ENCODE assay signal across 20 cellular contexts in the genomic region with DNA sequence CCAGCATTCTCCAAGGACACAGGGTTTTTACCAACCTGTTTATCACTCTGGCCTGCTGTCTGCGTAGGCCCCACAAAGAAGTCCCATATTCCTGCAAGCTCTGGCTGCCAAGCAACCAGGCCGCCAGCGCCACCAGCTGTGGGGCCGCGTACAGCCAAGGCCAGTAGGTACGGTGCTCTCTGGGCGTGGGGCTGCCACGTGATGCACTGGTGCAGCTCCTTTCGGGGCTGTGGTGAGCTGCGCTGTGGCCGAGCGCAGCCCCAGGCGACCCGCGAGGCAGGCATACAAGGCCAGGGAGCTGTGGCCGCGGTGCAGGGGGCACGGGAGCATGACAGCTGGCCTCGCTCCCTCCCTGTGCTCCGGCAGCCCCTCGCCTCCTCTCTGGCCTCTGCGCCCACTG. TPM values are rescaled to one million over a fixed set of nuclear protein-coding genes. Genes with fewer than 3 reads are reported as not detected.
DNase-seq lines count a peak whose midpoint lies in the region; ATAC-seq and TF ChIP-seq lines count a peak whose summit lies in the region.
"Had no signal": no experiment of that assay in that cellular context is flagged by ENCODE, and none has a peak within 500 bp of the region (broad histone marks: within the 10 kb centered on the region; RNA-seq: fewer than 3 reads in every experiment).

No MANE protein-coding gene starts in this region.

- no peak overlapping the region for H3K4me3 Mint-ChIP-seq in nephron progenitor cell
- H3K4me3 Mint-ChIP-seq: activated naive CD8-positive, alpha-beta T cell treated with anti-CD3 and anti-CD28 coated beads, Interleukin-2, amount 50 U/mL, for 24 hours; natural killer cell treated with Interleukin-12 subunit alpha and Interleukin-12 subunit beta and Interleukin-15 and Interleukin-18, amount 100 ng/mL, for 72 hours had no signal

- peaks cover 0 to 3% of the 10 kb centered on the region in 2 donors for H3K4me1 ChIP-seq in adrenal gland (replicated peaks in 1 of 2)
- H3K4me1 ChIP-seq in prostate gland (replicated peaks): no peaks in the 10 kb centered on the region
- H3K4me1 ChIP-seq: suprapubic skin had no signal

- no peak overlapping the region for H3K4me3 ChIP-seq in adrenal gland
- no peak overlapping the region for H3K4me3 ChIP-seq in prostate gland
- H3K4me3 ChIP-seq: suprapubic skin had no signal

- peak; percentile 49 for ATAC-seq in left ventricle myocardium superior
- ATAC-seq in esophagus mucosa: no peak
- ATAC-seq in activated CD4-positive, CD25-positive, alpha-beta regulatory T cell treated with anti-CD3 and anti-CD28 coated beads, Interleukin-2, amount 50 U/mL, for 24 hours: no peak
- ATAC-seq: activated naive CD8-positive, alpha-beta T cell treated with anti-CD3 and anti-CD28 coated beads, Interleukin-2, amount 50 U/mL, for 24 hours had no signal

- DNase-seq in Ammon's horn (ENCODE audit: low spot score) (peak; percentile 35), adrenal gland (peak; percentile 48 to 85 (median 76)), left ventricle myocardium superior (peak; percentile 32), nephron progenitor cell (peak; percentile 71), prostate gland (ENCODE audit: low spot score) (no peak), HUDEP-2 (lab: John Stamatoyannopoulos, UW; ENCODE audit: unreplicated experiment in 76 of 76) (no peak)
- DNase-seq: activated CD4-positive, CD25-positive, alpha-beta regulatory T cell treated with anti-CD3 and anti-CD28 coated beads, Interleukin-2, amount 50 U/mL, for 72 hours; activated naive CD8-positive, alpha-beta T cell treated with anti-CD3 and anti-CD28 coated beads, Interleukin-2, amount 50 U/mL, for 24 hours; Calu3; NCI-H1694 treated with DMSO at 0.1 percent for 48 hours; NCI-H526 treated with DMSO at 0.1 percent for 48 hours had no signal

- H3K4me1 Mint-ChIP-seq in nephron progenitor cell: peaks cover 7% of the 10 kb centered on the region
- H3K4me1 Mint-ChIP-seq: activated naive CD8-positive, alpha-beta T cell treated with anti-CD3 and anti-CD28 coated beads, Interleukin-2, amount 50 U/mL, for 24 hours had no signal

- TF ChIP-seq CTCF in adrenal gland (IDR thresholded peaks at IDR 0.05): no peak
- TF ChIP-seq CTCF in nephron progenitor cell (IDR thresholded peaks at IDR 0.05): peak; percentile 18
- no peak for TF ChIP-seq CTCF in prostate gland (IDR thresholded peaks at IDR 0.05)

- intact Hi-C loops in adrenal gland (cut with DNase I): no loop called here
- intact Hi-C loops in left ventricle myocardium superior (cut with micrococcal nuclease): no loop called here
- intact Hi-C loops in prostate gland (cut with DNase I): no loop called here

- H3K27me3 Mint-ChIP-seq in nephron progenitor cell (ENCODE audit: low read depth, poor library complexity): peaks cover 7% of the 10 kb centered on the region
- H3K27me3 Mint-ChIP-seq: activated naive CD8-positive, alpha-beta T cell treated with anti-CD3 and anti-CD28 coated beads, Interleukin-2, amount 50 U/mL, for 24 hours had no signal

- TF ChIP-seq POLR2A in adrenal gland (IDR thresholded peaks at IDR 0.05) (no peak), prostate gland (IDR thresholded peaks at IDR 0.05) (no peak)

- peak overlapping the region in 1 of 5 donors; percentile 9 for H3K27ac ChIP-seq in adrenal gland
- no peak overlapping the region for H3K27ac ChIP-seq in prostate gland
- H3K27ac ChIP-seq: suprapubic skin had no signal

- no peaks in the 10 kb centered on the region for H3K36me3 Mint-ChIP-seq in nephron progenitor cell (ENCODE audit: low read depth)
- H3K36me3 Mint-ChIP-seq: natural killer cell treated with Interleukin-12 subunit alpha and Interleukin-12 subunit beta and Interleukin-15 and Interleukin-18, amount 100 ng/mL, for 72 hours had no signal

- 23 to 73% (median 32%) methylated on average over 2 to 22 of the region's 22 CpGs for WGBS in adrenal gland, 4 donors
- WGBS in prostate gland: 41% methylated on average over 8 of the region's 22 CpGs

- H3K36me3 ChIP-seq in adrenal gland (replicated peaks in 1 of 2) (no peaks in the 10 kb centered on the region), prostate gland (no peaks in the 10 kb centered on the region)
- H3K36me3 ChIP-seq: suprapubic skin had no signal

- H3K27me3 ChIP-seq in adrenal gland (peaks cover 17% of the 10 kb centered on the region), prostate gland (replicated peaks; ENCODE audit: insufficient read depth) (no peaks in the 10 kb centered on the region)
- H3K27me3 ChIP-seq: suprapubic skin had no signal

- peaks cover 25% of the 10 kb centered on the region for H3K9me3 Mint-ChIP-seq in nephron progenitor cell
- H3K9me3 Mint-ChIP-seq: activated naive CD8-positive, alpha-beta T cell treated with anti-CD3 and anti-CD28 coated beads, Interleukin-2, amount 50 U/mL, for 24 hours; natural killer cell treated with Interleukin-12 subunit alpha and Interleukin-12 subunit beta and Interleukin-15 and Interleukin-18, amount 100 ng/mL, for 72 hours had no signal

- no peaks in the 10 kb centered on the region for H3K9me3 ChIP-seq in adrenal gland (replicated peaks in 1 of 3)
- H3K9me3 ChIP-seq in prostate gland: no peaks in the 10 kb centered on the region
- H3K9me3 ChIP-seq: suprapubic skin had no signal

- no peak overlapping the region for H3K27ac Mint-ChIP-seq in nephron progenitor cell
- H3K27ac Mint-ChIP-seq: activated naive CD8-positive, alpha-beta T cell treated with anti-CD3 and anti-CD28 coated beads, Interleukin-2, amount 50 U/mL, for 24 hours; natural killer cell treated with Interleukin-12 subunit alpha and Interleukin-12 subunit beta and Interleukin-15 and Interleukin-18, amount 100 ng/mL, for 72 hours had no signal

RNA-seq across cellular contexts. Expression of gene LUZP4, which starts 22.2 kb away (rescaled TPM):
- total RNA-seq in adrenal gland (not detected), left ventricle myocardium superior (not detected), esophagus mucosa (not detected), prostate gland (10 to 100 TPM in 1 of 2 donors, not detected in 1; 10.1 TPM)
- not detected for polyA plus RNA-seq in adrenal gland
- total RNA-seq: Calu3; dermis microvascular lymphatic vessel endothelial cell; H4; LHCN-M2; liver; natural killer cell treated with Interleukin-12 subunit alpha and Interleukin-12 subunit beta and Interleukin-15 and Interleukin-18, amount 100 ng/mL, for 72 hours; suprapubic skin had no signal
- polyA plus RNA-seq: AG04450, liver had no signal

Comparison
In these comparisons a context has a peak if more than half of its experiments do, and no peak if none do; other contexts are left out.
1. DNase-seq: peak in Ammon's horn (single experiment), adrenal gland (7 of 7), left ventricle myocardium superior (single experiment) and nephron progenitor cell (single experiment); none in prostate gland (single experiment) and HUDEP-2 (0 of 76).